ENCODE assay signal across 23 cellular contexts in genomic region chr2:43044093-43044614, GRCh38.
DNase-seq lines count a peak whose midpoint lies in the region; ATAC-seq and TF ChIP-seq lines count a peak whose summit lies in the region.
"Had no signal": no experiment of that assay in that cellular context is flagged by ENCODE, and none has a peak within 500 bp of the region (broad histone marks: within the 10 kb centered on the region; RNA-seq: fewer than 3 reads in every experiment).

No MANE protein-coding gene starts in this region.

- H3K9me3 Mint-ChIP-seq in endodermal cell = no peaks in the 10 kb centered on the region
- peaks cover 5% of the 10 kb centered on the region for H3K9me3 Mint-ChIP-seq in type B pancreatic cell
- H3K9me3 Mint-ChIP-seq: HFFc6 had no signal

- H3K4me3 ChIP-seq in endodermal cell (ENCODE audit: low read length) (no peak overlapping the region), neuronal stem cell (ENCODE audit: low read length in 2 of 2) (no peak overlapping the region)
- H3K4me3 ChIP-seq: BLaER1, cardiac muscle cell, GM12878, right lobe of liver had no signal

- no peak for TF ChIP-seq CTCF in endodermal cell (conservative IDR thresholded peaks at IDR 0.05)
- TF ChIP-seq CTCF in type B pancreatic cell (conservative IDR thresholded peaks at IDR 0.05) = no peak

- no peaks in the 10 kb centered on the region for H3K27me3 ChIP-seq in endodermal cell (ENCODE audit: control insufficient read depth, insufficient read depth, low read length, poor library complexity, severe bottlenecking)
- H3K27me3 ChIP-seq in neuronal stem cell (ENCODE audit: control insufficient read depth in 3 of 3, insufficient read depth in 3 of 3, low read depth in 1 of 3, low read length in 3 of 3) = no peaks in the 10 kb centered on the region
- H3K27me3 ChIP-seq: cardiac muscle cell, right lobe of liver had no signal

- H3K4me1 ChIP-seq in endodermal cell (ENCODE audit: control insufficient read depth, insufficient read depth, low read length) = peaks cover 2% of the 10 kb centered on the region
- peaks cover 31 to 32% of the 10 kb centered on the region in 2 donors for H3K4me1 ChIP-seq in neuronal stem cell (ENCODE audit: control insufficient read depth in 2 of 2, insufficient read depth in 1 of 2, low read depth in 1 of 2, low read length in 2 of 2)

- no peak for ATAC-seq in Right ventricle myocardium inferior
- no peak for ATAC-seq in left cardiac atrium
- ATAC-seq: GM12878 had no signal

- no peak overlapping the region for H3K14ac ChIP-seq in neuronal stem cell (ENCODE audit: low read length)

- H3K4ac ChIP-seq in neuronal stem cell (ENCODE audit: low read length) = peak overlapping the region; percentile 60

- peak overlapping the region; percentile 25 for H2BK120ac ChIP-seq in neuronal stem cell (ENCODE audit: low read depth, low read length)

- H2BK5ac ChIP-seq in neuronal stem cell (ENCODE audit: low read length) = peak overlapping the region; percentile 21

- H3K4me1 Mint-ChIP-seq in endodermal cell = peaks cover 20% of the 10 kb centered on the region
- H3K4me1 Mint-ChIP-seq in type B pancreatic cell (ENCODE audit: unreplicated experiment) = peaks cover 68% of the 10 kb centered on the region

- H3K9me3 ChIP-seq in endodermal cell (ENCODE audit: control insufficient read depth, low read length) (no peaks in the 10 kb centered on the region), neuronal stem cell (replicated peaks in 1 of 2; ENCODE audit: control insufficient read depth in 2 of 2, insufficient read depth in 1 of 2, low read depth in 1 of 2, low read length in 2 of 2) (peaks cover 0 to 2% of the 10 kb centered on the region in 2 donors)
- H3K9me3 ChIP-seq: BLaER1, right lobe of liver had no signal

- no peak overlapping the region for H3K9ac ChIP-seq in endodermal cell (ENCODE audit: extremely low read depth, low read length, poor library complexity, severe bottlenecking)
- H3K9ac ChIP-seq in neuronal stem cell (ENCODE audit: low read depth, low read length, poor library complexity) = no peak overlapping the region
- H3K9ac ChIP-seq: BLaER1, KMS-11 had no signal

- H2AFZ ChIP-seq in neuronal stem cell (ENCODE audit: low read length) = peak overlapping the region; percentile 87

- H4K8ac ChIP-seq in neuronal stem cell (ENCODE audit: low read depth, low read length) = no peak overlapping the region

- no peaks in the 10 kb centered on the region for H3K27me3 Mint-ChIP-seq in endodermal cell (ENCODE audit: insufficient read depth)
- peaks cover 4% of the 10 kb centered on the region for H3K27me3 Mint-ChIP-seq in type B pancreatic cell

- no peak overlapping the region for H3K27ac Mint-ChIP-seq in endodermal cell
- peak overlapping the region; percentile 56 for H3K27ac Mint-ChIP-seq in type B pancreatic cell
- H3K27ac Mint-ChIP-seq: HFFc6 had no signal

- H3K36me3 ChIP-seq in endodermal cell (ENCODE audit: control insufficient read depth, insufficient read depth, low read length) (no peaks in the 10 kb centered on the region), neuronal stem cell (replicated peaks in 1 of 2; ENCODE audit: control insufficient read depth in 2 of 2, insufficient read depth in 2 of 2, low read length in 2 of 2) (no peaks in the 10 kb centered on the region)
- H3K36me3 ChIP-seq: BLaER1, cardiac muscle cell, right lobe of liver had no signal

- H3K4me3 Mint-ChIP-seq in endodermal cell (no peak overlapping the region), type B pancreatic cell (no peak overlapping the region)
- H3K4me3 Mint-ChIP-seq: HFFc6 had no signal

- no peak for TF ChIP-seq POLR2A in erythroblast (IDR thresholded peaks at IDR 0.05; ENCODE audit: low read length)

- H4K91ac ChIP-seq in neuronal stem cell (ENCODE audit: low read depth, low read length, poor library complexity) = no peak overlapping the region

- H3K36me3 Mint-ChIP-seq in endodermal cell (ENCODE audit: low read depth) (no peaks in the 10 kb centered on the region), type B pancreatic cell (no peaks in the 10 kb centered on the region)

- H2BK12ac ChIP-seq in neuronal stem cell (ENCODE audit: low read length) = peak overlapping the region; percentile 87

- peak overlapping the region; percentile 94 for H3K18ac ChIP-seq in neuronal stem cell (ENCODE audit: low read length)

- peak overlapping the region; percentile 22 for H2BK15ac ChIP-seq in neuronal stem cell (ENCODE audit: low read length)

- no peaks in the 10 kb centered on the region for H3K79me1 ChIP-seq in neuronal stem cell (ENCODE audit: low read depth, low read length)

- WGBS in endodermal cell (ENCODE audit: insufficient coverage in 1 of 2, insufficient read length in 1 of 2), 2 experiments = 67 to 88% methylated on average over 3 to 12 of the region's 12 CpGs
- no CpG with 5 or more reads among the region's 12 CpGs for WGBS in neuronal stem cell (ENCODE audit: extremely low coverage in 2 of 2, insufficient read length in 2 of 2, insufficient replicate concordance in 1 of 2), 2 donors

- DNase-seq in Right ventricle myocardium inferior (ENCODE audit: missing footprints) (peak; percentile 60), left cardiac atrium (no peak), endodermal cell (peak; percentile 49), neuronal stem cell (ENCODE audit: low spot score) (no peak), type B pancreatic cell (ENCODE audit: extremely low spot score, unreplicated experiment) (no peak), erythroblast (lab: John Stamatoyannopoulos, UW) (no peak), A172 (ENCODE audit: low spot score) (no peak), NCI-H2081 (lab: John Stamatoyannopoulos, UW) (no peak)
- DNase-seq: effector CD4-positive, alpha-beta T cell; GDM1; HFFc6; islet precursor cell; midbrain; NCI-H1048; NCI-H2081 treated with DMSO at 0.1 percent for 48 hours; NCI-H524; SIG-M5; T-helper 2 cell had no signal

- no peak overlapping the region for H3K23ac ChIP-seq in neuronal stem cell (ENCODE audit: low read depth, low read length, poor library complexity)

- peak overlapping the region; percentile 23 for H2AK5ac ChIP-seq in neuronal stem cell (ENCODE audit: low read depth, low read length)

- intact Hi-C loops in Right ventricle myocardium inferior (cut with DNase I) = no loop called here
- intact Hi-C loops in left cardiac atrium (cut with DNase I) = no loop called here

- H3K27ac ChIP-seq in endodermal cell (ENCODE audit: low read depth, low read length) (peak overlapping the region; percentile 68), neuronal stem cell (replicated peaks; ENCODE audit: low read length) (peak overlapping the region; percentile 24)
- H3K27ac ChIP-seq: BLaER1, cardiac muscle cell, KMS-11, right lobe of liver had no signal

- no peak overlapping the region for H3K4me2 ChIP-seq in neuronal stem cell (ENCODE audit: insufficient read depth, low read length, poor library complexity, severe bottlenecking)
- H3K4me2 ChIP-seq: BLaER1, KMS-11 had no signal

Comparison
In these comparisons a context has a peak if more than half of its experiments do, and no peak if none do; other contexts are left out.
1. DNase-seq: peak in Right ventricle myocardium inferior (single experiment) and endodermal cell (single experiment); none in left cardiac atrium (single experiment), neuronal stem cell (single experiment), type B pancreatic cell (single experiment), erythroblast (0 of 2), A172 (single experiment) and NCI-H2081 (0 of 2).